28 cellular contexts compared by ENCODE assay signal in genomic region chr20:59561228-59561605, GRCh38. TPM values are rescaled to one million over a fixed set of nuclear protein-coding genes. Genes with fewer than 3 reads are reported as not detected.
"Had no signal": no experiment of that assay in that cellular context is flagged by ENCODE, and none has a peak within 500 bp of the region (broad histone marks: within the 10 kb centered on the region; RNA-seq: fewer than 3 reads in every experiment).

No MANE protein-coding gene starts in this region.

- DNase-seq: activated CD4-positive, CD25-positive, alpha-beta regulatory T cell; activated CD8-positive, alpha-beta memory T cell treated with anti-CD3 and anti-CD28 coated beads, Interleukin-2, amount 10 ng/mL, durations not matched to agents 7 days and 5 days; activated CD8-positive, alpha-beta T cell treated with anti-CD3 and anti-CD28 coated beads, Interleukin-2, amount 10 ng/mL, durations not matched to agents 7 days and 5 days; activated naive CD4-positive, alpha-beta T cell; activated T-cell treated with anti-CD3 and anti-CD28 coated beads, Interleukin-2, amount 50 U/mL, for 72 hours; anterior cingulate cortex; body of pancreas; dorsolateral prefrontal cortex; effector memory CD4-positive, alpha-beta T cell; left ventricle myocardium inferior; nephron progenitor cell; ovary; stimulated activated CD4-positive, alpha-beta T cell treated with anti-CD3 and anti-CD28 coated beads, Interleukin-12 subunit alpha, Interleukin-12 subunit beta, amount 100 ng/mL, for 4 hours; stimulated activated CD4-positive, alpha-beta T cell treated with anti-CD3 and anti-CD28 coated beads, Interleukin-4, amount 100 ng/mL, for 24 hours had no signal

- H3K27me3 ChIP-seq: body of pancreas, dorsolateral prefrontal cortex, neutrophil, ovary, right lobe of liver, vagina had no signal

- H3K4me1 Mint-ChIP-seq: activated CD4-positive, alpha-beta T cell treated with anti-CD3 and anti-CD28 coated beads for 36 hours; nephron progenitor cell had no signal

- H3K36me3 Mint-ChIP-seq: activated CD8-positive, alpha-beta memory T cell treated with anti-CD3 and anti-CD28 coated beads, Interleukin-2, amount 10 ng/mL, durations not matched to agents 7 days and 5 days; activated naive CD4-positive, alpha-beta T cell treated with anti-CD3 and anti-CD28 coated beads, Interleukin-2, amount 50 U/mL, for 72 hours; stimulated activated effector memory CD8-positive, alpha-beta T cell treated with anti-CD3 and anti-CD28 coated beads, Interleukin-12 subunit alpha, Interleukin-12 subunit beta, amount 100 ng/mL, for 72 hours; type B pancreatic cell had no signal

- H3K27ac ChIP-seq: body of pancreas, coronary artery, dorsolateral prefrontal cortex, left ventricle myocardium inferior, neutrophil, ovary, right lobe of liver, skin epidermis, thoracic aorta, vagina had no signal

- H3K4me3 ChIP-seq: body of pancreas, coronary artery, dorsolateral prefrontal cortex, left ventricle myocardium inferior, lung, ovary, right lobe of liver, skin epidermis, thoracic aorta, vagina had no signal

- H3K36me3 ChIP-seq: left ventricle myocardium inferior, neutrophil, ovary, right lobe of liver, thoracic aorta, vagina had no signal

- H3K27ac Mint-ChIP-seq: activated CD4-positive, alpha-beta T cell treated with anti-CD3 and anti-CD28 coated beads for 36 hours; activated CD8-positive, alpha-beta memory T cell treated with anti-CD3 and anti-CD28 coated beads, Interleukin-2, amount 10 ng/mL, durations not matched to agents 7 days and 5 days; activated CD8-positive, alpha-beta T cell treated with anti-CD3 and anti-CD28 coated beads, Interleukin-2, amount 10 ng/mL, durations not matched to agents 7 days and 5 days; activated naive CD4-positive, alpha-beta T cell treated with anti-CD3 and anti-CD28 coated beads, Interleukin-2, amount 50 U/mL, for 72 hours; activated T-cell treated with anti-CD3 and anti-CD28 coated beads, Interleukin-2, amount 50 U/mL, for 72 hours; nephron progenitor cell; progenitor cell of endocrine pancreas; stimulated activated effector memory CD8-positive, alpha-beta T cell treated with anti-CD3 and anti-CD28 coated beads, Interleukin-12 subunit alpha, Interleukin-12 subunit beta, amount 100 ng/mL, for 72 hours; stimulated activated naive CD8-positive, alpha-beta T cell treated with anti-CD3 and anti-CD28 coated beads, Interleukin-15, Interleukin-2, amounts not matched to agents 100 ng/mL and 50 ng/mL, for 24 hours; type B pancreatic cell had no signal

- H3K4me1 ChIP-seq: body of pancreas, left ventricle myocardium inferior, right lobe of liver, vagina had no signal

- H3K9me3 Mint-ChIP-seq: activated naive CD4-positive, alpha-beta T cell treated with anti-CD3 and anti-CD28 coated beads, Interleukin-2, amount 50 U/mL, for 72 hours; activated T-cell treated with anti-CD3 and anti-CD28 coated beads, Interleukin-2, amount 50 U/mL, for 72 hours; stimulated activated effector memory CD8-positive, alpha-beta T cell treated with anti-CD3 and anti-CD28 coated beads, Interleukin-12 subunit alpha, Interleukin-12 subunit beta, amount 100 ng/mL, for 72 hours; stimulated activated naive CD8-positive, alpha-beta T cell treated with anti-CD3 and anti-CD28 coated beads, Interleukin-15, Interleukin-2, amounts not matched to agents 100 ng/mL and 50 ng/mL, for 24 hours; type B pancreatic cell had no signal

- ATAC-seq: activated CD8-positive, alpha-beta memory T cell treated with anti-CD3 and anti-CD28 coated beads, Interleukin-2, amount 10 ng/mL, durations not matched to agents 7 days and 5 days; activated CD8-positive, alpha-beta T cell treated with anti-CD3 and anti-CD28 coated beads, Interleukin-2, amount 10 ng/mL, durations not matched to agents 7 days and 5 days; activated naive CD4-positive, alpha-beta T cell treated with anti-CD3 and anti-CD28 coated beads, Interleukin-2, amount 50 U/mL, for 72 hours; activated T-cell treated with anti-CD3 and anti-CD28 coated beads, Interleukin-2, amount 50 U/mL, for 72 hours; body of pancreas; stimulated activated effector memory CD8-positive, alpha-beta T cell treated with anti-CD3 and anti-CD28 coated beads, Interleukin-12 subunit alpha, Interleukin-12 subunit beta, amount 100 ng/mL, for 72 hours had no signal

- H3K9me3 ChIP-seq: body of pancreas, left ventricle myocardium inferior, neutrophil, ovary, right lobe of liver, thoracic aorta, vagina had no signal

- H3K4me3 Mint-ChIP-seq: activated CD4-positive, alpha-beta T cell treated with anti-CD3 and anti-CD28 coated beads for 36 hours; activated CD8-positive, alpha-beta memory T cell treated with anti-CD3 and anti-CD28 coated beads, Interleukin-2, amount 10 ng/mL, durations not matched to agents 7 days and 5 days; activated CD8-positive, alpha-beta T cell treated with anti-CD3 and anti-CD28 coated beads, Interleukin-2, amount 10 ng/mL, durations not matched to agents 7 days and 5 days; activated T-cell treated with anti-CD3 and anti-CD28 coated beads, Interleukin-2, amount 50 U/mL, for 72 hours; nephron progenitor cell; stimulated activated effector memory CD8-positive, alpha-beta T cell treated with anti-CD3 and anti-CD28 coated beads, Interleukin-12 subunit alpha, Interleukin-12 subunit beta, amount 100 ng/mL, for 72 hours; stimulated activated naive CD8-positive, alpha-beta T cell treated with anti-CD3 and anti-CD28 coated beads, Interleukin-15, Interleukin-2, amounts not matched to agents 100 ng/mL and 50 ng/mL, for 24 hours; type B pancreatic cell had no signal

- H3K27me3 Mint-ChIP-seq: progenitor cell of endocrine pancreas had no signal

RNA-seq across cellular contexts. Expression of gene PHACTR3, which starts 43.1 kb away (rescaled TPM):
- total RNA-seq: activated CD4-positive, alpha-beta T cell treated with anti-CD3 and anti-CD28 coated beads for 36 hours; activated CD8-positive, alpha-beta memory T cell treated with anti-CD3 and anti-CD28 coated beads, Interleukin-2, amount 10 ng/mL, durations not matched to agents 7 days and 5 days; activated CD8-positive, alpha-beta T cell treated with anti-CD3 and anti-CD28 coated beads, Interleukin-2, amount 10 ng/mL, durations not matched to agents 7 days and 5 days; activated naive CD4-positive, alpha-beta T cell treated with anti-CD3 and anti-CD28 coated beads, Interleukin-2, amount 50 U/mL, for 72 hours; activated T-cell treated with anti-CD3 and anti-CD28 coated beads, Interleukin-2, amount 50 U/mL, for 72 hours; glomerular endothelial cell; thoracic aorta had no signal
